Comparison of ENCODE assay signal across 16 cellular contexts in the genomic region with DNA sequence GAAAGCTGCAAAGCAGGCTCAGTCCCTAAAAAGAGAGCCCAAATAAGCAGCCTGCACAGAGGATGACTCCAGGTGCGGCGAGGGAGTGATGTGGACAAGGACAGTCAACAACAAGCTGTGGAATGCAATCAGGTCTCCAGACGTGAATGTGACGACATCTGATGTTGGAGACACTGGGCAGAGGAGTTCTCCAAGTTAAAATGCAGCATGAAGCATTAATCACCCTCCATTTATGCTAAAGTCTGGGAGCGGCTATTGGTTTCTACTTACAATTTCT.
DNase-seq lines count a peak whose midpoint lies in the region; ATAC-seq and TF ChIP-seq lines count a peak whose summit lies in the region.
"Had no signal": no experiment of that assay in that cellular context is flagged by ENCODE, and none has a peak within 500 bp of the region (broad histone marks: within the 10 kb centered on the region; RNA-seq: fewer than 3 reads in every experiment).

No MANE protein-coding gene starts in this region.

- H3K4me1 Mint-ChIP-seq in glutamatergic neuron (ENCODE audit: low read depth, unreplicated experiment) (peaks cover 7% of the 10 kb centered on the region), neural progenitor cell (peaks cover 44% of the 10 kb centered on the region)
- peaks cover 3% of the 10 kb centered on the region for H3K4me1 Mint-ChIP-seq in activated naive CD4-positive, alpha-beta T cell treated with anti-CD3 and anti-CD28 coated beads, Interleukin-2, amount 10 ng/mL, durations not matched to agents 7 days and 5 days

- H3K4me2 ChIP-seq in PC-9 = peak overlapping the region; percentile 80
- peak overlapping the region; percentile 87 for H3K4me2 ChIP-seq in neural progenitor cell
- no peak overlapping the region for H3K4me2 ChIP-seq in OCI-LY7 (ENCODE audit: low read length)

- CTCF ChIA-PET in PC-9 (lab: Charles Lee) = no interaction called here
- CTCF ChIA-PET in OCI-LY7 (lab: Charles Lee; ENCODE audit: unreplicated experiment) = no interaction called here
- CTCF ChIA-PET in activated naive CD4-positive, alpha-beta T cell treated with anti-CD3 and anti-CD28 coated beads, Interleukin-2, amount 10 ng/mL, durations not matched to agents 7 days and 5 days (lab: Charles Lee) = no interaction called here

- H4K20me1 ChIP-seq in PC-9 (ENCODE audit: insufficient read depth) = no peaks in the 10 kb centered on the region
- H4K20me1 ChIP-seq in neural progenitor cell (ENCODE audit: low read depth) = peaks cover 6% of the 10 kb centered on the region
- H4K20me1 ChIP-seq in OCI-LY7 (ENCODE audit: insufficient read depth, low read length) = no peaks in the 10 kb centered on the region

- POLR2A ChIA-PET in PC-9 (lab: Charles Lee; ENCODE audit: unreplicated experiment) (no interaction called here), OCI-LY7 (lab: Charles Lee) (interaction anchor here (0.5 to 0.7 kb wide), 2 partner anchors 50 to 474 kb away, joined by 3 read pairs; no protein-coding TSS in a partner anchor)

- BruUV-seq in PC-9 (replicated peaks; lab: Mats Ljungman, UMichigan) = no TSS peak
- no TSS peak for BruUV-seq in OCI-LY7 (replicated peaks; lab: Mats Ljungman, UMichigan)

- no peaks in the 10 kb centered on the region for H3K9me3 ChIP-seq in ES-I3 (ENCODE audit: control insufficient read depth, insufficient read depth, low read length)
- H3K9me3 ChIP-seq in PC-9 (ENCODE audit: insufficient read depth, low read depth) = no peaks in the 10 kb centered on the region
- no peaks in the 10 kb centered on the region for H3K9me3 ChIP-seq in neural progenitor cell (ENCODE audit: low read depth)
- no peaks in the 10 kb centered on the region for H3K9me3 ChIP-seq in OCI-LY7 (ENCODE audit: low read length)
- H3K9me3 ChIP-seq: heart right ventricle had no signal

- DNase-seq in PC-9 (no peak), glutamatergic neuron (no peak), neural progenitor cell (ENCODE audit: low spot score) (no peak), OCI-LY7 (ENCODE audit: low spot score) (no peak), NCI-H2196 (lab: John Stamatoyannopoulos, UW; ENCODE audit: unreplicated experiment) (no peak)
- no peak for DNase-seq in activated naive CD4-positive, alpha-beta T cell treated with anti-CD3 and anti-CD28 coated beads, Interleukin-2, amount 10 ng/mL, durations not matched to agents 7 days and 5 days
- DNase-seq: activated CD8-positive, alpha-beta memory T cell treated with anti-CD3 and anti-CD28 coated beads, Interleukin-2, amount 50 U/mL, for 48 hours; activated gamma-delta T cell treated with Interleukin-2 at 50 U/mL for 16 hours; cortex of kidney; DMS79; heart right ventricle; NCI-H1105 treated with DMSO at 0.1 percent for 48 hours; NCI-H2081 had no signal

- H3K27me3 Mint-ChIP-seq in glutamatergic neuron (ENCODE audit: unreplicated experiment) = peaks cover 14% of the 10 kb centered on the region
- H3K27me3 Mint-ChIP-seq in neural progenitor cell (ENCODE audit: insufficient read depth, low read depth) = peaks cover 14% of the 10 kb centered on the region
- peaks cover 50% of the 10 kb centered on the region for H3K27me3 Mint-ChIP-seq in activated naive CD4-positive, alpha-beta T cell treated with anti-CD3 and anti-CD28 coated beads, Interleukin-2, amount 10 ng/mL, durations not matched to agents 7 days and 5 days

- TF ChIP-seq CTCF in PC-9 (conservative IDR thresholded peaks at IDR 0.05) (no peak), glutamatergic neuron (IDR thresholded peaks at IDR 0.05; ENCODE audit: partially characterized antibody, unreplicated experiment) (no peak), neural progenitor cell (IDR thresholded peaks at IDR 0.05) (no peak), OCI-LY7 (conservative IDR thresholded peaks at IDR 0.05; ENCODE audit: low read length) (no peak)

- H3K9ac ChIP-seq in ES-I3 (ENCODE audit: low read depth, low read length) = peak overlapping the region; percentile 91; the same call in 1 of the 2 replicates
- H3K9ac ChIP-seq in neural progenitor cell = no peak overlapping the region

- ATAC-seq in HG03108 (IDR thresholded peaks at IDR 0.05; ENCODE audit: unreplicated experiment) = no peak

- H3K79me2 ChIP-seq in PC-9 (ENCODE audit: low read depth) = no peaks in the 10 kb centered on the region
- H3K79me2 ChIP-seq in neural progenitor cell (ENCODE audit: low read depth) = no peaks in the 10 kb centered on the region
- H3K79me2 ChIP-seq in OCI-LY7 (ENCODE audit: insufficient read depth, low read depth, low read length) = no peaks in the 10 kb centered on the region

- H3K4me1 ChIP-seq in ES-I3 (ENCODE audit: insufficient read depth, low read length) (0 out of 2 replicates have a peak, but pooled peaks cover 15% of the 10 kb centered on the region), PC-9 (replicated peaks; ENCODE audit: insufficient read depth) (no peaks in the 10 kb centered on the region), neural progenitor cell (peaks cover 9% of the 10 kb centered on the region), OCI-LY7 (ENCODE audit: insufficient read depth, low read length, poor library complexity, severe bottlenecking) (no peaks in the 10 kb centered on the region)

- no peak overlapping the region for H3K4me3 ChIP-seq in PC-9
- H3K4me3 ChIP-seq in neural progenitor cell = no peak overlapping the region
- no peak overlapping the region for H3K4me3 ChIP-seq in OCI-LY7 (ENCODE audit: low read depth, low read length, poor library complexity, severe bottlenecking)

- H3K27ac ChIP-seq in PC-9 = no peak overlapping the region
- no peak overlapping the region for H3K27ac ChIP-seq in neural progenitor cell
- no peak overlapping the region for H3K27ac ChIP-seq in OCI-LY7 (ENCODE audit: low read depth, low read length, poor library complexity, severe bottlenecking)

- H3F3A ChIP-seq in PC-9 (ENCODE audit: insufficient read depth, low read depth) (no peaks in the 10 kb centered on the region), neural progenitor cell (ENCODE audit: low read depth) (peaks cover 17% of the 10 kb centered on the region)

- no peak overlapping the region for H2AFZ ChIP-seq in PC-9
- H2AFZ ChIP-seq in neural progenitor cell (replicated peaks) = no peak overlapping the region
- H2AFZ ChIP-seq in OCI-LY7 (ENCODE audit: low read length) = no peak overlapping the region

- H3K36me3 ChIP-seq in ES-I3 (ENCODE audit: insufficient read depth, low read length) = no peaks in the 10 kb centered on the region
- H3K36me3 ChIP-seq in PC-9 (ENCODE audit: low read depth) = no peaks in the 10 kb centered on the region
- no peaks in the 10 kb centered on the region for H3K36me3 ChIP-seq in neural progenitor cell
- no peaks in the 10 kb centered on the region for H3K36me3 ChIP-seq in OCI-LY7 (ENCODE audit: insufficient read depth, low read length)
- H3K36me3 ChIP-seq: heart right ventricle had no signal

- H3K9me2 ChIP-seq in PC-9 (ENCODE audit: insufficient read depth) (no peaks in the 10 kb centered on the region), OCI-LY7 (ENCODE audit: insufficient read depth, low read length) (no peaks in the 10 kb centered on the region)

- peaks cover 8% of the 10 kb centered on the region for H3K36me3 Mint-ChIP-seq in glutamatergic neuron (ENCODE audit: unreplicated experiment)
- peaks cover 10% of the 10 kb centered on the region for H3K36me3 Mint-ChIP-seq in neural progenitor cell
- no peaks in the 10 kb centered on the region for H3K36me3 Mint-ChIP-seq in activated naive CD4-positive, alpha-beta T cell treated with anti-CD3 and anti-CD28 coated beads, Interleukin-2, amount 10 ng/mL, durations not matched to agents 7 days and 5 days

- H3K27me3 ChIP-seq in PC-9 (ENCODE audit: insufficient read depth, low read depth) = no peaks in the 10 kb centered on the region
- peaks cover 65% of the 10 kb centered on the region for H3K27me3 ChIP-seq in neural progenitor cell

- intact Hi-C loops in PC-9 (cut with micrococcal nuclease; ENCODE audit: unreplicated experiment) = no loop called here
- intact Hi-C loops in OCI-LY7 (cut with micrococcal nuclease; ENCODE audit: unreplicated experiment) = no loop called here

- H3K27ac Mint-ChIP-seq in glutamatergic neuron (ENCODE audit: unreplicated experiment) (no peak overlapping the region), neural progenitor cell (peak overlapping the region; percentile 86)
- no peak overlapping the region for H3K27ac Mint-ChIP-seq in activated naive CD4-positive, alpha-beta T cell treated with anti-CD3 and anti-CD28 coated beads, Interleukin-2, amount 10 ng/mL, durations not matched to agents 7 days and 5 days
- H3K27ac Mint-ChIP-seq: T-helper 1 cell treated with Interleukin-12 subunit alpha and Interleukin-12 subunit beta and Interleukin-4 antibody, amounts not matched to agents 30 μg/mL and 1 μg/mL, for 36 hours had no signal

- H3K4me3 Mint-ChIP-seq in glutamatergic neuron (ENCODE audit: unreplicated experiment) (peak overlapping the region; percentile 81), neural progenitor cell (peak overlapping the region; percentile 87)
- H3K4me3 Mint-ChIP-seq in activated naive CD4-positive, alpha-beta T cell treated with anti-CD3 and anti-CD28 coated beads, Interleukin-2, amount 10 ng/mL, durations not matched to agents 7 days and 5 days = no peak overlapping the region
- H3K4me3 Mint-ChIP-seq: T-helper 1 cell treated with Interleukin-12 subunit alpha and Interleukin-12 subunit beta and Interleukin-4 antibody, amounts not matched to agents 30 μg/mL and 1 μg/mL, for 36 hours had no signal

- H3K9me3 Mint-ChIP-seq in glutamatergic neuron (ENCODE audit: unreplicated experiment) (peaks cover 4% of the 10 kb centered on the region), neural progenitor cell (no peaks in the 10 kb centered on the region)
- H3K9me3 Mint-ChIP-seq in activated naive CD4-positive, alpha-beta T cell treated with anti-CD3 and anti-CD28 coated beads, Interleukin-2, amount 10 ng/mL, durations not matched to agents 7 days and 5 days = no peaks in the 10 kb centered on the region
- H3K9me3 Mint-ChIP-seq: T-helper 1 cell treated with Interleukin-12 subunit alpha and Interleukin-12 subunit beta and Interleukin-4 antibody, amounts not matched to agents 30 μg/mL and 1 μg/mL, for 36 hours had no signal
